ENCODE assay signal across 1 cellular context in the genomic region with DNA sequence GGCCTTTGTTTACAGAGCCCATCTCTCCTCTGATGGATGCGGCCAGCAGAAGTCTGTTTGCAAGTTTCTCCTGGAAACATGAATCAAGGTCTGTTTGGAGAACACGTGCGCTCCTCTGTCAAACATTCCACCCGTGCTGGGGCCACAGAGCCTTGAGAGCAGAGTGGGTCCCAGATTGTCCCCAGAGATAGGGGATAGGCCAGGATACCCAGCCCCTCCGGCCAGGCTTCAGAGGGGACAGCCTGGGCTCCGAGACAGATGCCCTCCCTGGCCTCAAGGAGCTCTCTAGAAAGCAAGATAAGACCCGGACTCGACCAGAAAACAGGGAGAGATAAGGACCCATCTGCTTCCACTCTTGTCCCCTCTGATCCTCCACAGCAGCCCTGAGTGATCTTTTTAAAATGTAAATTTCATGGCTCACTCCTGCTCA.
A peak's percentile ranks its signal among the peaks of the same experiment; 100 is the strongest.
TF ChIP-seq lines count a peak whose summit lies in the region.

No MANE protein-coding gene starts in this region.

TF ChIP-seq in SK-N-SH, 30 proteins besides CTCF, POLR2A, EP300 and RAD21 (continued from another document):
- TF ChIP-seq CHD2 (IDR thresholded peaks at IDR 0.05; ENCODE audit: low read length, partially characterized antibody) (peak; percentile 87), YY1 (IDR thresholded peaks at IDR 0.05; ENCODE audit: low read depth) (no peak), MXI1 (IDR thresholded peaks at IDR 0.05; ENCODE audit: low read depth, low read length) (peak; percentile 98), TCF12 (IDR thresholded peaks at IDR 0.05) (peak; percentile 66)
- TF ChIP-seq, protein P1, sequence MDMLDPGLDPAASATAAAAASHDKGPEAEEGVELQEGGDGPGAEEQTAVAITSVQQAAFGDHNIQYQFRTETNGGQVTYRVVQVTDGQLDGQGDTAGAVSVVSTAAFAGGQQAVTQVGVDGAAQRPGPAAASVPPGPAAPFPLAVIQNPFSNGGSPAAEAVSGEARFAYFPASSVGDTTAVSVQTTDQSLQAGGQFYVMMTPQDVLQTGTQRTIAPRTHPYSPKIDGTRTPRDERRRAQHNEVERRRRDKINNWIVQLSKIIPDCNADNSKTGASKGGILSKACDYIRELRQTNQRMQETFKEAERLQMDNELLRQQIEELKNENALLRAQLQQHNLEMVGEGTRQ (IDR thresholded peaks at IDR 0.05; ENCODE audit: borderline replicate concordance, low read depth, low read length) = peak; percentile 29; the same call in 1 of the 2 replicates
TF ChIP-seq in SK-N-SH: peak in this region for 9.
